ENCODE assay signal across 7 cellular contexts in genomic region chr9:38170763-38171537, GRCh38.
DNase-seq lines count a peak whose midpoint lies in the region; ATAC-seq and TF ChIP-seq lines count a peak whose summit lies in the region.
"Not testable (repeated sequence)": the region's sequence is repeated elsewhere in the genome, so short reads cannot be mapped to it uniquely, and the experiment has no call there.

No MANE protein-coding gene starts in this region.

- H3K4me1 Mint-ChIP-seq in endothelial cell (ENCODE audit: unreplicated experiment): not testable (repeated sequence)

- H3K9me2 ChIP-seq in GM23248 (ENCODE audit: insufficient read depth); hepatocyte (replicated peaks; ENCODE audit: insufficient read depth): not testable (repeated sequence)

- peaks cover 15% of the 10 kb centered on the region for H3K27me3 ChIP-seq in GM23248 (replicated peaks; ENCODE audit: insufficient read depth)
- H3K27me3 ChIP-seq in hepatocyte: not testable (repeated sequence)

- H4K20me1 ChIP-seq in GM23248 (ENCODE audit: insufficient read depth); hepatocyte (ENCODE audit: insufficient read depth, poor library complexity, severe bottlenecking): not testable (repeated sequence)

- not testable (repeated sequence) for TF ChIP-seq CTCF in endothelial cell (IDR thresholded peaks at IDR 0.05; ENCODE audit: unreplicated experiment); hepatocyte (IDR thresholded peaks at IDR 0.05; ENCODE audit: poor library complexity)

- peak overlapping the region; percentile 27 to 39 for H3K27ac Mint-ChIP-seq in activated naive CD4-positive, alpha-beta T cell treated with anti-CD3 and anti-CD28 coated beads, Interleukin-2, amount 50 U/mL, for 72 hours
- peak overlapping the region; percentile 37 for H3K27ac Mint-ChIP-seq in endothelial cell (ENCODE audit: unreplicated experiment)

- H3K9me3 Mint-ChIP-seq in activated naive CD4-positive, alpha-beta T cell treated with anti-CD3 and anti-CD28 coated beads, Interleukin-2, amount 50 U/mL, for 72 hours: peaks cover 21 to 23% of the 10 kb centered on the region in 2 donors
- peaks cover 12% of the 10 kb centered on the region for H3K9me3 Mint-ChIP-seq in endothelial cell (ENCODE audit: unreplicated experiment)

- DNase-seq in GM23248 (peak; percentile 77), M059J (ENCODE audit: low read depth) (peak; percentile 92), SKM-1 (lab: John Stamatoyannopoulos, UW; ENCODE audit: unreplicated experiment) (peak; percentile 58), hepatocyte (ENCODE audit: low spot score) (peak; percentile 84), renal cortical epithelial cell (ENCODE audit: low read depth) (peak; percentile 92)
- not testable (repeated sequence) for DNase-seq in activated naive CD4-positive, alpha-beta T cell treated with anti-CD3 and anti-CD28 coated beads, Interleukin-2, amount 50 U/mL, for 72 hours (ENCODE audit: low spot score in 2 of 2); endothelial cell (ENCODE audit: low spot score)

- H3K4me1 ChIP-seq in GM23248 (ENCODE audit: insufficient read depth): not testable (repeated sequence)
- H3K4me1 ChIP-seq in hepatocyte (ENCODE audit: insufficient read depth): peaks cover 24% of the 10 kb centered on the region

- peak in 1 of 2 donors; percentile 64 for ATAC-seq in activated naive CD4-positive, alpha-beta T cell treated with anti-CD3 and anti-CD28 coated beads, Interleukin-2, amount 50 U/mL, for 72 hours

- in situ Hi-C loops in GM23248 (cut with MboI): loop anchor here (25.0 kb wide), 1 partner anchor 191 kb away; no protein-coding TSS in a partner anchor

- H3K4me2 ChIP-seq in GM23248 (ENCODE audit: unreplicated experiment): not testable (repeated sequence)
- peak overlapping the region; percentile 15 for H3K4me2 ChIP-seq in hepatocyte

- H3K36me3 ChIP-seq in GM23248 (ENCODE audit: low read depth); hepatocyte (replicated peaks; ENCODE audit: insufficient read depth, low read depth): not testable (repeated sequence)

- peaks cover 15 to 22% of the 10 kb centered on the region in 2 donors for H3K36me3 Mint-ChIP-seq in activated naive CD4-positive, alpha-beta T cell treated with anti-CD3 and anti-CD28 coated beads, Interleukin-2, amount 50 U/mL, for 72 hours
- peaks cover 18% of the 10 kb centered on the region for H3K36me3 Mint-ChIP-seq in endothelial cell (ENCODE audit: low read depth, unreplicated experiment)

- peak overlapping the region; percentile 23 for H3K4me3 Mint-ChIP-seq in endothelial cell (ENCODE audit: unreplicated experiment)

- H3K4me3 ChIP-seq in GM23248, hepatocyte: not testable (repeated sequence)

- WGBS in GM23248 (ENCODE audit: low coverage in 1 of 2, low lambda C conversion rate in 2 of 2, missing lambda C conversion rate in 2 of 2), 2 experiments: 56 to 57% methylated on average over 9 of the region's 9 CpGs
- WGBS in hepatocyte (ENCODE audit: low lambda C conversion rate, missing lambda C conversion rate): 65% methylated on average over 9 of the region's 9 CpGs

- H3K9ac ChIP-seq in GM23248: not testable (repeated sequence)

- not testable (repeated sequence) for H3K9me3 ChIP-seq in GM23248 (ENCODE audit: low read depth); hepatocyte (ENCODE audit: low read depth)

- H3F3A ChIP-seq in GM23248 (ENCODE audit: insufficient read depth): peaks cover 13% of the 10 kb centered on the region; the same call in 1 of the 2 replicates

- not testable (repeated sequence) for H2AFZ ChIP-seq in GM23248, hepatocyte

- H3K27ac ChIP-seq in GM23248: not testable (repeated sequence)
- peak overlapping the region; percentile 90 for H3K27ac ChIP-seq in hepatocyte

- not testable (repeated sequence) for H3K79me2 ChIP-seq in GM23248 (ENCODE audit: insufficient read depth); hepatocyte

- not testable (repeated sequence) for H3K27me3 Mint-ChIP-seq in endothelial cell (ENCODE audit: unreplicated experiment)
